Comparison of ENCODE assay signal across 17 cellular contexts in the genomic region with DNA sequence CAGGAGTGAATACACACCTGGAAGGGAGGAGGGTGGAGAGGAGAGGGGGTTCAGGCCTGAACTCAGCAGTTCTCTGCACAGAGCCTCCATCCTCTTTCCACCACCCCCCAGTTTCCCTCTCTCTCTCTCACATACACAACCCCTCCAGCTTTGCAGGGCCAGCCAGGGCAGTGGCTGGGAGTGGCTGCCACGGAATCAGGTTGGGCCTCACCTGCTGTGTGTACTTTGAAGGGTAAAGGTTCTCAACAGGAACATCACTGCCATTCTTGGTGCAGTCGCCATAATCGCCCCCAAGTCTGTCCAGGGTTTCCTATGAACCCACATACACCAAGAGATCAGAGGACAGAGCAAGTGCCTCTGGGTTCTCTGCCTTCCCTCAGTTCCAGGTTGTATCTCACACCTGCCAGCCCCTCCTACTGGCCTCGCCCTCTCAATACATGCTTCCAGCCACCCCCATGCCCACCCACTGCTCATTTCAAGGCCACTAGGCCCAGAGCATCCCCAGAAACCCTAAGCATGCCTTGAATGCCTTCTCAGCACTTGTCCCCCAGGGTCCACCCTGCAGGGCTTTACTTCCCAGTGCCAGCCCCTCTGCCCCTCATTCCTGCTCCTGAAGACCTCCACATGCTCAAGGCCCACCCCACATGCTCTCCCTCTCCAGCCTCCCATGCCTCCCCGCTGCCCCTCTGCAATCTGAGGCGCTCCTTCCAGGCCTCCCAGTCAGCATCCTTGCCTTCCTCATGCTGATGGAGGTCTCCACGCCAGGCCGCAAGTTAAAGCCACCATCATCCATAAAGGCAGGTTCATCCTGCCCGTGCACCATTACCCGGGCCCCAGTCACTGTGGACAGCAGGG. TPM values are rescaled to one million over a fixed set of nuclear protein-coding genes. Genes with fewer than 3 reads are reported as not detected.
DNase-seq lines count a peak whose midpoint lies in the region; ATAC-seq lines count a peak whose summit lies in the region.
"Had no signal": no experiment of that assay in that cellular context is flagged by ENCODE, and none has a peak within 500 bp of the region (broad histone marks: within the 10 kb centered on the region; RNA-seq: fewer than 3 reads in every experiment).

No MANE protein-coding gene starts in this region.

- no peak for DNase-seq in stimulated activated naive CD8-positive, alpha-beta T cell treated with anti-CD3 and anti-CD28 coated beads, Interleukin-15, amount 100 ng/mL, for 72 hours
- no peak for DNase-seq in stimulated activated naive CD8-positive, alpha-beta T cell treated with anti-CD3 and anti-CD28 coated beads, Interleukin-15, Interleukin-2, amounts not matched to agents 100 U/mL and 50 U/mL, for 24 hours
- DNase-seq in naive thymus-derived CD8-positive, alpha-beta T cell: no peak
- no peak for DNase-seq in cerebellar nuclear complex (lab: John Stamatoyannopoulos, UW)
- DNase-seq in left cardiac atrium: no peak
- no peak for DNase-seq in activated CD4-positive, alpha-beta T cell treated with anti-CD3 and anti-CD28 coated beads, Interleukin-2, amount 10 ng/mL, durations not matched to agents 24 days and 14 days
- DNase-seq: CD4-positive, alpha-beta T cell; MG63; NCI-H1092; NCI-H2081 treated with DMSO at 0.1 percent for 48 hours; NCI-H510A; NCI-H82; PC-3; SJCRH30 had no signal

- no peak overlapping the region for H3K27ac Mint-ChIP-seq in stimulated activated naive CD8-positive, alpha-beta T cell treated with anti-CD3 and anti-CD28 coated beads, Interleukin-15, amount 100 ng/mL, for 72 hours
- peak overlapping the region; percentile 90 for H3K27ac Mint-ChIP-seq in dendritic cell treated with granulocyte-macrophage colony-stimulating factor and Interleukin-4, amounts not matched to agents 40 ng/mL and 50 ng/mL, for 4 days
- peak overlapping the region in 3 of 10 donors; percentile 41 to 78 (median 71) for H3K27ac Mint-ChIP-seq in naive thymus-derived CD8-positive, alpha-beta T cell
- no peak overlapping the region for H3K27ac Mint-ChIP-seq in activated CD4-positive, alpha-beta T cell treated with anti-CD3 and anti-CD28 coated beads, Interleukin-2, amount 10 ng/mL, durations not matched to agents 24 days and 14 days
- H3K27ac Mint-ChIP-seq: CD4-positive, alpha-beta T cell had no signal

- no peaks in the 10 kb centered on the region for H3K9me3 Mint-ChIP-seq in stimulated activated naive CD8-positive, alpha-beta T cell treated with anti-CD3 and anti-CD28 coated beads, Interleukin-15, amount 100 ng/mL, for 72 hours
- H3K9me3 Mint-ChIP-seq in dendritic cell treated with granulocyte-macrophage colony-stimulating factor and Interleukin-4, amounts not matched to agents 40 ng/mL and 50 ng/mL, for 4 days: no peaks in the 10 kb centered on the region
- no peaks in the 10 kb centered on the region for H3K9me3 Mint-ChIP-seq in naive thymus-derived CD8-positive, alpha-beta T cell
- H3K9me3 Mint-ChIP-seq in activated CD4-positive, alpha-beta T cell treated with anti-CD3 and anti-CD28 coated beads, Interleukin-2, amount 10 ng/mL, durations not matched to agents 24 days and 14 days: no peaks in the 10 kb centered on the region
- H3K9me3 Mint-ChIP-seq: CD4-positive, alpha-beta T cell had no signal

- no peaks in the 10 kb centered on the region for H3K36me3 Mint-ChIP-seq in dendritic cell treated with granulocyte-macrophage colony-stimulating factor and Interleukin-4, amounts not matched to agents 40 ng/mL and 50 ng/mL, for 4 days (ENCODE audit: low read depth)
- no peaks in the 10 kb centered on the region for H3K36me3 Mint-ChIP-seq in naive thymus-derived CD8-positive, alpha-beta T cell
- H3K36me3 Mint-ChIP-seq in activated CD4-positive, alpha-beta T cell treated with anti-CD3 and anti-CD28 coated beads, Interleukin-2, amount 10 ng/mL, durations not matched to agents 24 days and 14 days (ENCODE audit: low read depth): no peaks in the 10 kb centered on the region

- H3K4me1 Mint-ChIP-seq in stimulated activated naive CD8-positive, alpha-beta T cell treated with anti-CD3 and anti-CD28 coated beads, Interleukin-15, amount 100 ng/mL, for 72 hours: peaks cover 23% of the 10 kb centered on the region
- H3K4me1 Mint-ChIP-seq in dendritic cell treated with granulocyte-macrophage colony-stimulating factor and Interleukin-4, amounts not matched to agents 40 ng/mL and 50 ng/mL, for 4 days (ENCODE audit: low read depth): peaks cover 89% of the 10 kb centered on the region
- peaks cover 12 to 28% (median 21%) of the 10 kb centered on the region in 4 donors for H3K4me1 Mint-ChIP-seq in naive thymus-derived CD8-positive, alpha-beta T cell
- peaks cover 14% of the 10 kb centered on the region for H3K4me1 Mint-ChIP-seq in activated CD4-positive, alpha-beta T cell treated with anti-CD3 and anti-CD28 coated beads, Interleukin-2, amount 10 ng/mL, durations not matched to agents 24 days and 14 days

- peak; percentile 43 for ATAC-seq in stimulated activated naive CD8-positive, alpha-beta T cell treated with anti-CD3 and anti-CD28 coated beads, Interleukin-15, amount 100 ng/mL, for 72 hours
- no peak for ATAC-seq in stimulated activated naive CD8-positive, alpha-beta T cell treated with anti-CD3 and anti-CD28 coated beads, Interleukin-15, Interleukin-2, amounts not matched to agents 100 U/mL and 50 U/mL, for 24 hours
- peak; percentile 35 to 47 for ATAC-seq in naive thymus-derived CD8-positive, alpha-beta T cell
- ATAC-seq in left cardiac atrium (no peak), GM19463 (IDR thresholded peaks at IDR 0.05; ENCODE audit: unreplicated experiment) (no peak)
- ATAC-seq: PC-3 had no signal

- intact Hi-C loops in dendritic cell treated with granulocyte-macrophage colony-stimulating factor and Interleukin-4, amounts not matched to agents 40 ng/mL and 50 ng/mL, for 4 days (cut with micrococcal nuclease): no loop called here
- intact Hi-C loops in left cardiac atrium (cut with DNase I): no loop called here
- intact Hi-C loops in activated CD4-positive, alpha-beta T cell treated with anti-CD3 and anti-CD28 coated beads, Interleukin-2, amount 10 ng/mL, durations not matched to agents 24 days and 14 days (cut with micrococcal nuclease): no loop called here

- no peak overlapping the region for H3K4me3 Mint-ChIP-seq in stimulated activated naive CD8-positive, alpha-beta T cell treated with anti-CD3 and anti-CD28 coated beads, Interleukin-15, amount 100 ng/mL, for 72 hours
- no peak overlapping the region for H3K4me3 Mint-ChIP-seq in dendritic cell treated with granulocyte-macrophage colony-stimulating factor and Interleukin-4, amounts not matched to agents 40 ng/mL and 50 ng/mL, for 4 days
- H3K4me3 Mint-ChIP-seq in naive thymus-derived CD8-positive, alpha-beta T cell: no peak overlapping the region
- H3K4me3 Mint-ChIP-seq in activated CD4-positive, alpha-beta T cell treated with anti-CD3 and anti-CD28 coated beads, Interleukin-2, amount 10 ng/mL, durations not matched to agents 24 days and 14 days: no peak overlapping the region
- H3K4me3 Mint-ChIP-seq: CD4-positive, alpha-beta T cell had no signal

- POLR2A ChIA-PET in naive thymus-derived CD8-positive, alpha-beta T cell (lab: Charles Lee): interaction anchor here (2.1 to 15.2 kb wide), 2 partner anchors 9 to 19 kb away, joined by 8 to 358 read pairs; a partner anchor contains a TSS

- no peaks in the 10 kb centered on the region for H3K27me3 Mint-ChIP-seq in stimulated activated naive CD8-positive, alpha-beta T cell treated with anti-CD3 and anti-CD28 coated beads, Interleukin-15, amount 100 ng/mL, for 72 hours
- peaks cover 2% of the 10 kb centered on the region for H3K27me3 Mint-ChIP-seq in dendritic cell treated with granulocyte-macrophage colony-stimulating factor and Interleukin-4, amounts not matched to agents 40 ng/mL and 50 ng/mL, for 4 days
- peaks cover 0 to 3% (median 0%) of the 10 kb centered on the region in 5 donors for H3K27me3 Mint-ChIP-seq in naive thymus-derived CD8-positive, alpha-beta T cell
- peaks cover 16% of the 10 kb centered on the region for H3K27me3 Mint-ChIP-seq in activated CD4-positive, alpha-beta T cell treated with anti-CD3 and anti-CD28 coated beads, Interleukin-2, amount 10 ng/mL, durations not matched to agents 24 days and 14 days
- H3K27me3 Mint-ChIP-seq: CD4-positive, alpha-beta T cell had no signal

RNA-seq across cellular contexts. Expression of a gene that starts 12.9 kb away (rescaled TPM):
- total RNA-seq in naive thymus-derived CD8-positive, alpha-beta T cell: 10 to 100 TPM; 91.7 to 97.6 TPM
- 10 to 100 TPM; 19.5 to 43.7 (median 31.1) TPM for polyA plus RNA-seq in naive thymus-derived CD8-positive, alpha-beta T cell
- 100 to 1,000 TPM in 1 of 2 donors, 10 to 100 TPM in 1; 89.6 to 117 TPM for total RNA-seq in left cardiac atrium
- 52.7 and 54.4 TPM in 2 replicates for total RNA-seq in activated CD4-positive, alpha-beta T cell treated with anti-CD3 and anti-CD28 coated beads, Interleukin-2, amount 10 ng/mL, durations not matched to agents 24 days and 14 days

RNA-seq across cellular contexts. Expression of a gene that starts 20.6 kb away (rescaled TPM):
- total RNA-seq in naive thymus-derived CD8-positive, alpha-beta T cell: 1 to 10 TPM; 4.0 to 4.7 TPM
- polyA plus RNA-seq in naive thymus-derived CD8-positive, alpha-beta T cell: under 1 TPM; 0.06 to 0.65 (median 0.23) TPM
- total RNA-seq in left cardiac atrium: 1 to 10 TPM in 1 of 2 donors, under 1 TPM in 1; 0.85 to 3.5 TPM
- total RNA-seq in activated CD4-positive, alpha-beta T cell treated with anti-CD3 and anti-CD28 coated beads, Interleukin-2, amount 10 ng/mL, durations not matched to agents 24 days and 14 days: not detected in 2 replicates
- total RNA-seq: A673, SJCRH30 had no signal

RNA-seq across cellular contexts. Expression of a gene that starts 29.2 kb away (rescaled TPM):
- under 1 TPM; 0.91 to 0.93 TPM for total RNA-seq in naive thymus-derived CD8-positive, alpha-beta T cell
- under 1 TPM in 1 of 3 donors, not detected in 2; 0.23 TPM for polyA plus RNA-seq in naive thymus-derived CD8-positive, alpha-beta T cell
- 10 to 100 TPM; 40.4 to 66.6 TPM for total RNA-seq in left cardiac atrium
- total RNA-seq in activated CD4-positive, alpha-beta T cell treated with anti-CD3 and anti-CD28 coated beads, Interleukin-2, amount 10 ng/mL, durations not matched to agents 24 days and 14 days: 1.7 and 2.1 TPM in 2 replicates

RNA-seq across cellular contexts. Expression of a gene that starts 44.3 kb away (rescaled TPM):
- total RNA-seq in naive thymus-derived CD8-positive, alpha-beta T cell: not detected
- under 1 TPM; 0.14 to 0.17 (median 0.15) TPM for polyA plus RNA-seq in naive thymus-derived CD8-positive, alpha-beta T cell
- 1 to 10 TPM; 5.0 to 6.8 TPM for total RNA-seq in left cardiac atrium
- total RNA-seq in activated CD4-positive, alpha-beta T cell treated with anti-CD3 and anti-CD28 coated beads, Interleukin-2, amount 10 ng/mL, durations not matched to agents 24 days and 14 days: not detected in 2 replicates
- total RNA-seq: A673; CD4-positive, alpha-beta T cell had no signal

Comparison
In these comparisons a context has a peak if more than half of its experiments do, and no peak if none do; other contexts are left out.
1. ATAC-seq: peak in stimulated activated naive CD8-positive, alpha-beta T cell treated with anti-CD3 and anti-CD28 coated beads, Interleukin-15, amount 100 ng/mL, for 72 hours (single experiment) and naive thymus-derived CD8-positive, alpha-beta T cell (2 of 2); none in stimulated activated naive CD8-positive, alpha-beta T cell treated with anti-CD3 and anti-CD28 coated beads, Interleukin-15, Interleukin-2, amounts not matched to agents 100 U/mL and 50 U/mL, for 24 hours (single experiment), left cardiac atrium (0 of 2) and GM19463 (single experiment).
2. RNA of a gene that starts 29.2 kb away (total RNA-seq): 40.4 to 66.6 TPM in left cardiac atrium; 1.7 to 2.1 TPM in activated CD4-positive, alpha-beta T cell treated with anti-CD3 and anti-CD28 coated beads, Interleukin-2, amount 10 ng/mL, durations not matched to agents 24 days and 14 days and 0.91 to 0.93 TPM in naive thymus-derived CD8-positive, alpha-beta T cell; every median in the first group is over 10 times any median in the second.